9 cellular contexts compared by ENCODE assay signal in the genomic region with DNA sequence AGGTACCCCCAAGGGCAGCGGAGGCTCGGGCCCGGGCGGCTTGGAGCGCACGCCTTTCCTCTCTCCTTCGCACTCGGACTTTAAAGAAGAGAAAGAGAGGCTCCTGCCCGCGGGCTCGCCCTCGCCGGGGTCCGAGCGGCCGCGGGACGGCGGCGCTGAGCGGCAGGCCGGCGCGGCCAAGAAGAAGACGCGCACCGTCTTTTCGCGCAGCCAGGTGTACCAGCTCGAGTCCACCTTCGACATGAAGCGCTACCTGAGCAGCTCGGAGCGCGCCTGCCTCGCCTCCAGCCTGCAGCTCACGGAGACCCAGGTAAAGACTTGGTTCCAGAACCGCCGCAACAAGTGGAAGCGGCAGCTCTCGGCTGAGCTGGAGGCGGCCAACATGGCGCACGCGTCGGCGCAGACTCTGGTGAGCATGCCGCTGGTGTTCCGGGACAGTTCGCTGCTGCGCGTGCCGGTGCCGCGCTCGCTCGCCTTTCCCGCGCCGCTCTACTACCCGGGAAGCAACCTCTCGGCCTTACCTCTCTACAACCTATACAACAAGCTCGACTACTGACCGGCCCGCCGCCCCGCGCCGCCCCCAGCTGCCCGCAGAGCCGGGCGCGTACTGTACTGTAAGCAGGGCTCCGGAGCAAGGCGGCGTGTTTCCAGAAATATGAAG. TPM values are rescaled to one million over a fixed set of nuclear protein-coding genes. Genes with fewer than 3 reads are reported as not detected.
DNase-seq lines count a peak whose midpoint lies in the region; ATAC-seq, FAIRE-seq and TF ChIP-seq lines count a peak whose summit lies in the region.
"Had no signal": no experiment of that assay in that cellular context is flagged by ENCODE, and none has a peak within 500 bp of the region (broad histone marks: within the 10 kb centered on the region; RNA-seq: fewer than 3 reads in every experiment).

No MANE protein-coding gene starts in this region.

- WGBS in H1 (ENCODE audit: extremely low coverage in 1 of 2, insufficient coverage in 1 of 2, insufficient read length in 1 of 2, insufficient replicate concordance in 2 of 2, low coverage in 1 of 2, low lambda C conversion rate in 2 of 2, missing lambda C conversion rate in 1 of 2), 2 experiments: 1% methylated on average over 59 of the region's 76 CpGs; no CpG with 5 or more reads in 1 of the 2 experiments

- no peaks in the 10 kb centered on the region for H3K9me3 ChIP-seq in CD4-positive, CD25-positive, alpha-beta regulatory T cell (ENCODE audit: control insufficient read depth in 2 of 2, low read length in 2 of 2)
- H3K9me3 ChIP-seq in Panc1 (ENCODE audit: control insufficient read depth, insufficient read depth, low read depth, low read length) (no peaks in the 10 kb centered on the region), H1 (ENCODE audit: insufficient read depth in 2 of 2, low read depth in 1 of 2, low read length in 1 of 2) (no peaks in the 10 kb centered on the region)

- peak overlapping the region; percentile 58 for H3K4me3 ChIP-seq in CD4-positive, CD25-positive, alpha-beta regulatory T cell (ENCODE audit: low read depth, low read length)
- H3K4me3 ChIP-seq in Panc1 (ENCODE audit: low read depth in 2 of 2, low read length in 2 of 2) (no peak overlapping the region; a peak in 1 of 4 replicates), H1 (ENCODE audit: extremely low read depth in 1 of 4, insufficient read depth in 2 of 4, low read depth in 3 of 4, low read length in 4 of 4) (peak overlapping the region; percentile 21 to 59 (median 37); a peak in 7 of 8 replicates)
- H3K4me3 ChIP-seq: body of pancreas had no signal

- no peak for TF ChIP-seq POLR2A in H1 (IDR thresholded peaks at IDR 0.05; ENCODE audit: control extremely low read depth in 1 of 2, low read depth in 2 of 2, low read length in 2 of 2)

- H3K9ac ChIP-seq in H1 (replicated peaks in 1 of 4; ENCODE audit: extremely low read depth in 1 of 4, low read depth in 3 of 4, low read length in 3 of 4): no peak overlapping the region; a peak in 1 of 7 replicates

- no peak overlapping the region for H2AK5ac ChIP-seq in H1 (ENCODE audit: low read depth, low read length)

- H3K23me2 ChIP-seq in H1 (ENCODE audit: low read depth, low read length): peaks cover 15% of the 10 kb centered on the region

- ATAC-seq in CD4-positive, CD25-positive, alpha-beta regulatory T cell (ENCODE audit: low read depth in 2 of 2): no peak
- ATAC-seq in Panc1: no peak
- ATAC-seq in HG03442 (IDR thresholded peaks at IDR 0.05; ENCODE audit: unreplicated experiment): no peak
- no peak for ATAC-seq in GM21723 (IDR thresholded peaks at IDR 0.05; ENCODE audit: unreplicated experiment)
- no peak for ATAC-seq in GM21737 (IDR thresholded peaks at IDR 0.05; ENCODE audit: unreplicated experiment)
- ATAC-seq: body of pancreas had no signal

- peaks cover under 1 to 1% of the 10 kb centered on the region in 2 experiments; a peak in 2 of 4 replicates for H3K79me2 ChIP-seq in H1 (ENCODE audit: control insufficient read depth in 1 of 2, insufficient read depth in 2 of 2, low read length in 2 of 2)

- no peak overlapping the region for H3K4ac ChIP-seq in H1 (replicated peaks; ENCODE audit: insufficient read length, low read depth, low read length)

- H2AFZ ChIP-seq in H1 (ENCODE audit: low read length): peak overlapping the region; percentile 43; the same call in 1 of the 2 replicates

- H3K4me3 Mint-ChIP-seq in CD4-positive, CD25-positive, alpha-beta regulatory T cell: peak overlapping the region; percentile 83 to 95 (median 84)
- H3K4me3 Mint-ChIP-seq in neural crest cell: peak overlapping the region; percentile 81

- H3K36me3 Mint-ChIP-seq in CD4-positive, CD25-positive, alpha-beta regulatory T cell: peaks cover 3% of the 10 kb centered on the region
- no peaks in the 10 kb centered on the region for H3K36me3 Mint-ChIP-seq in neural crest cell (ENCODE audit: low read depth)

- no peak for FAIRE-seq in H1 (lab: Jason Lieb, UNC)

- H3K18ac ChIP-seq in H1 (ENCODE audit: extremely low read depth, low read length): peak overlapping the region; percentile 97

- H3K27ac Mint-ChIP-seq in CD4-positive, CD25-positive, alpha-beta regulatory T cell: no peak overlapping the region
- no peak overlapping the region for H3K27ac Mint-ChIP-seq in neural crest cell (ENCODE audit: unreplicated experiment)

- peak overlapping the region; percentile 99; the same call in 1 of the 2 replicates for H2BK20ac ChIP-seq in H1 (ENCODE audit: low read length)

- no peak for TF ChIP-seq EP300 in H1 (IDR thresholded peaks at IDR 0.05; ENCODE audit: borderline replicate concordance in 1 of 2, low read depth in 2 of 2, low read length in 2 of 2)

- BruUV-seq in Panc1 (replicated peaks; lab: Mats Ljungman, UMichigan): no TSS peak

- TF ChIP-seq RAD21 in H1 (IDR thresholded peaks at IDR 0.05 in 1 of 2, conservative IDR thresholded peaks at IDR 0.05 in 1 of 2; ENCODE audit: low read depth in 2 of 2, low read length in 2 of 2): no peak

- peak overlapping the region; percentile 67 for H3K56ac ChIP-seq in H1 (replicated peaks; ENCODE audit: insufficient read length, low read depth, low read length)

- POLR2A ChIA-PET in Panc1 (lab: Charles Lee) (no interaction called here), H1 (lab: Charles Lee; ENCODE audit: partially characterized antibody) (interaction anchor here (1.0 to 5.0 kb wide), 8 partner anchors 9 to 64 kb away, joined by 3 to 37 read pairs (median 4); no protein-coding TSS in a partner anchor)

- no peak overlapping the region; the same call in 1 of the 2 replicates for H2BK5ac ChIP-seq in H1 (ENCODE audit: low read depth, low read length)

- peak in 2 of 3 donors; percentile 55 to 64 for DNase-seq in CD4-positive, CD25-positive, alpha-beta regulatory T cell
- DNase-seq in Panc1 (ENCODE audit: low read depth, low spot score) (no peak), H1 (ENCODE audit: low read depth in 1 of 2, low spot score in 2 of 2) (peak in 1 of 2 experiments; percentile 74), neural crest cell (ENCODE audit: low read depth, low spot score) (no peak), HT-29 (ENCODE audit: low spot score) (no peak)

- peaks cover 4 to 75% (median 36%) of the 10 kb centered on the region in 4 donors for H3K4me1 Mint-ChIP-seq in CD4-positive, CD25-positive, alpha-beta regulatory T cell
- peaks cover 25% of the 10 kb centered on the region for H3K4me1 Mint-ChIP-seq in neural crest cell

- H3K23ac ChIP-seq in H1 (ENCODE audit: insufficient read length): no peak overlapping the region

- peaks cover 0 to 1% (median 0%) of the 10 kb centered on the region in 7 donors for H3K9me3 Mint-ChIP-seq in CD4-positive, CD25-positive, alpha-beta regulatory T cell
- H3K9me3 Mint-ChIP-seq in neural crest cell: no peaks in the 10 kb centered on the region

- no peak overlapping the region; the same call in none of the 2 replicates for H4K8ac ChIP-seq in H1 (ENCODE audit: extremely low read depth, insufficient read depth, low read length)

- peak overlapping the region; percentile 53; the same call in 1 of the 2 replicates for H2BK15ac ChIP-seq in H1 (ENCODE audit: low read length)

- no peak overlapping the region for H4K5ac ChIP-seq in H1 (ENCODE audit: insufficient read length, low read depth, low read length)

- H3K4me1 ChIP-seq in CD4-positive, CD25-positive, alpha-beta regulatory T cell (ENCODE audit: control insufficient read depth, insufficient read depth, low read length, poor library complexity, severe bottlenecking): peaks cover 75% of the 10 kb centered on the region
- H3K4me1 ChIP-seq in Panc1 (ENCODE audit: control insufficient read depth, insufficient read depth, low read length) (peaks cover 35% of the 10 kb centered on the region), H1 (replicated peaks in 1 of 4; ENCODE audit: control insufficient read depth in 3 of 4, insufficient read depth in 4 of 4, low read length in 3 of 4) (peaks cover 22 to 57% (median 35%) of the 10 kb centered on the region in 4 experiments)

- in situ Hi-C loops in Panc1 (cut with HindIII; ENCODE audit: low pct_unique_long_range_greater_than_20kb, low sequenced_read_pairs): no loop called here

- CTCF ChIA-PET in Panc1 (lab: Charles Lee): no interaction called here
- CTCF ChIA-PET in H1 (lab: Charles Lee; ENCODE audit: partially characterized antibody): interaction anchor here (0.9 to 4.7 kb wide), 7 partner anchors 10 to 409 kb away, joined by 3 to 37 read pairs (median 6); no protein-coding TSS in a partner anchor

- TF ChIP-seq CTCF in Panc1 (IDR thresholded peaks at IDR 0.05) (no peak), H1 (IDR thresholded peaks at IDR 0.05; ENCODE audit: control extremely low read depth in 1 of 3, insufficient read depth in 1 of 3, low read depth in 1 of 3, low read length in 3 of 3) (no peak), neural crest cell (conservative IDR thresholded peaks at IDR 0.05) (no peak)

- H3K27me3 ChIP-seq in CD4-positive, CD25-positive, alpha-beta regulatory T cell (ENCODE audit: control insufficient read depth, insufficient read depth, low read length): peaks cover 36% of the 10 kb centered on the region
- H3K27me3 ChIP-seq in Panc1 (ENCODE audit: control insufficient read depth, insufficient read depth, low read length) (no peaks in the 10 kb centered on the region), H1 (replicated peaks in 1 of 4; ENCODE audit: control insufficient read depth in 3 of 4, extremely low read depth in 1 of 4, insufficient read depth in 3 of 4, low read length in 3 of 4) (peaks cover 58 to 84% (median 70%) of the 10 kb centered on the region in 4 experiments)

- no peak overlapping the region for H3K27ac ChIP-seq in CD4-positive, CD25-positive, alpha-beta regulatory T cell (ENCODE audit: insufficient read depth, low read length, poor library complexity, severe bottlenecking)
- H3K27ac ChIP-seq in Panc1 (ENCODE audit: low read length): peak overlapping the region; percentile 81; the same call in 1 of the 2 replicates
- no peak overlapping the region for H3K27ac ChIP-seq in H1 (ENCODE audit: low read depth, low read length)
- H3K27ac ChIP-seq: body of pancreas had no signal

- peak overlapping the region; percentile 52 for H4K91ac ChIP-seq in H1 (replicated peaks; ENCODE audit: insufficient read length, low read length)

- H3K14ac ChIP-seq in H1 (ENCODE audit: insufficient read length): no peak overlapping the region

- peaks cover under 1 to 8% of the 10 kb centered on the region in 2 experiments for H4K20me1 ChIP-seq in H1 (replicated peaks in 1 of 2; ENCODE audit: control insufficient read depth in 1 of 2, insufficient read depth in 2 of 2, low read length in 2 of 2)

- H3K36me3 ChIP-seq in CD4-positive, CD25-positive, alpha-beta regulatory T cell (ENCODE audit: control insufficient read depth, insufficient read depth, low read length): no peaks in the 10 kb centered on the region
- H3K36me3 ChIP-seq in Panc1 (ENCODE audit: control insufficient read depth, insufficient read depth, low read length) (no peaks in the 10 kb centered on the region; the same call in 1 of the 2 replicates), H1 (ENCODE audit: control insufficient read depth in 2 of 4, insufficient read depth in 4 of 4, low read length in 3 of 4) (no peaks in the 10 kb centered on the region; a peak in 1 of 8 replicates)

- intact Hi-C loops in Panc1 (cut with micrococcal nuclease; ENCODE audit: unreplicated experiment): no loop called here

- peak overlapping the region; percentile 62 for H2BK120ac ChIP-seq in H1 (replicated peaks; ENCODE audit: low read depth, low read length)

- H2BK12ac ChIP-seq in H1 (ENCODE audit: low read depth, low read length): peak overlapping the region; percentile 84; the same call in 1 of the 2 replicates

- peaks cover 69% of the 10 kb centered on the region for H3K27me3 Mint-ChIP-seq in CD4-positive, CD25-positive, alpha-beta regulatory T cell
- peaks cover 90% of the 10 kb centered on the region for H3K27me3 Mint-ChIP-seq in neural crest cell (ENCODE audit: low read depth)

- H3K79me1 ChIP-seq in H1 (ENCODE audit: low read depth, low read length): no peaks in the 10 kb centered on the region

- peak overlapping the region; percentile 84 to 86 for H3K4me2 ChIP-seq in H1 (ENCODE audit: insufficient read depth in 1 of 2, low read depth in 2 of 2, low read length in 2 of 2)

RNA-seq across cellular contexts. Expression of gene HMX2, which starts 1.8 kb away (rescaled TPM):
- not detected for total RNA-seq in CD4-positive, CD25-positive, alpha-beta regulatory T cell
- under 1 TPM in 1 of 4 donors, not detected in 3; 0.37 TPM for polyA plus RNA-seq in CD4-positive, CD25-positive, alpha-beta regulatory T cell
- total RNA-seq in Panc1 (2021; ENCODE audit: unreplicated experiment): 2.7 TPM
- polyA plus RNA-seq in Panc1 (2012; ENCODE audit: insufficient read length): 4.1 TPM
- total RNA-seq in H1 (2021; fragmentation: NEBNext Ultra II Directional; extraction: Animal tissue kit (Norgen Biotek cat#: 25700)): 1.3 and 2.0 TPM in 2 replicates
- 2.2 and 2.7 TPM in 2 replicates for polyA plus RNA-seq in H1 (2011; rRNA removed)
- polyA plus RNA-seq in H1 (2011; cell fraction: cytosol; rRNA removed): 1.1 TPM
- 0.97 TPM for polyA plus RNA-seq in H1 (2011; cell fraction: nucleus; rRNA removed)
- polyA plus RNA-seq in H1 (2012, experiment 1 of 2): 0.64 to 1.5 TPM (median 1.2 TPM) in 4 replicates
- polyA plus RNA-seq in H1 (2012, experiment 2 of 2): 1.3 TPM
- polyA plus RNA-seq in H1 (2013, experiment 1 of 2): 5.4 TPM
- 5.4 TPM for polyA plus RNA-seq in H1 (2013, experiment 2 of 2)
- polyA minus RNA-seq in H1 (2011; rRNA and poly(A)+ RNA removed): 0.17 and 0.35 TPM in 2 replicates
- 1.8 TPM for polyA minus RNA-seq in H1 (2011; cell fraction: cytosol; rRNA and poly(A)+ RNA removed)
- polyA minus RNA-seq in H1 (2011; cell fraction: nucleus; rRNA and poly(A)+ RNA removed): 0.90 TPM
- total RNA-seq in neural crest cell: not detected in 2 replicates
- total RNA-seq in HT-29 (2014; rRNA removed; shearing (Covaris generic)): not detected in 2 replicates
- total RNA-seq: body of pancreas had no signal

RNA-seq across cellular contexts. Expression of gene BUB3, which starts 4.5 kb away (rescaled TPM):
- total RNA-seq in CD4-positive, CD25-positive, alpha-beta regulatory T cell: 162 TPM
- 100 to 1,000 TPM; 311 to 369 (median 336) TPM for polyA plus RNA-seq in CD4-positive, CD25-positive, alpha-beta regulatory T cell
- total RNA-seq in Panc1 (2021; ENCODE audit: unreplicated experiment): 237 TPM
- 189 TPM for polyA plus RNA-seq in Panc1 (2012; ENCODE audit: insufficient read length)
- 184 and 207 TPM in 2 replicates for total RNA-seq in H1 (2021; fragmentation: NEBNext Ultra II Directional; extraction: Animal tissue kit (Norgen Biotek cat#: 25700))
- 183 and 187 TPM in 2 replicates for polyA plus RNA-seq in H1 (2011; rRNA removed)
- 273 TPM for polyA plus RNA-seq in H1 (2011; cell fraction: cytosol; rRNA removed)
- 335 TPM for polyA plus RNA-seq in H1 (2011; cell fraction: nucleus; rRNA removed)
- 205 to 238 TPM (median 210 TPM) in 4 replicates for polyA plus RNA-seq in H1 (2012, experiment 1 of 2)
- 23.6 TPM for polyA plus RNA-seq in H1 (2012, experiment 2 of 2)
- polyA plus RNA-seq in H1 (2013, experiment 1 of 2): 139 TPM
- polyA plus RNA-seq in H1 (2013, experiment 2 of 2): 140 TPM
- polyA minus RNA-seq in H1 (2011; rRNA and poly(A)+ RNA removed): 387 and 444 TPM in 2 replicates
- polyA minus RNA-seq in H1 (2011; cell fraction: cytosol; rRNA and poly(A)+ RNA removed): 179 TPM
- polyA minus RNA-seq in H1 (2011; cell fraction: nucleus; rRNA and poly(A)+ RNA removed): 286 TPM
- 171 and 182 TPM in 2 replicates for total RNA-seq in neural crest cell
- total RNA-seq in HT-29 (2014; rRNA removed; shearing (Covaris generic)): 264 and 274 TPM in 2 replicates

RNA-seq across cellular contexts. Expression of gene HMX3, which starts 13.9 kb away (rescaled TPM):
- not detected for total RNA-seq in CD4-positive, CD25-positive, alpha-beta regulatory T cell
- not detected for polyA plus RNA-seq in CD4-positive, CD25-positive, alpha-beta regulatory T cell
- 15.2 TPM for total RNA-seq in Panc1 (2021; ENCODE audit: unreplicated experiment)
- 11.9 TPM for polyA plus RNA-seq in Panc1 (2012; ENCODE audit: insufficient read length)
- 0.27 TPM in 1 of 2 replicates, not detected in the other for total RNA-seq in H1 (2021; fragmentation: NEBNext Ultra II Directional; extraction: Animal tissue kit (Norgen Biotek cat#: 25700))
- 0.05 and 0.25 TPM in 2 replicates for polyA plus RNA-seq in H1 (2011; rRNA removed)
- polyA plus RNA-seq in H1 (2011; cell fraction: cytosol; rRNA removed): 0.17 TPM
- 0.16 TPM for polyA plus RNA-seq in H1 (2011; cell fraction: nucleus; rRNA removed)
- polyA plus RNA-seq in H1 (2012, experiment 1 of 2): 0.16 TPM in 1 of 4 replicates, not detected in the others
- not detected for polyA plus RNA-seq in H1 (2012, experiment 2 of 2)
- polyA plus RNA-seq in H1 (2013, experiment 1 of 2): 0.14 TPM
- polyA plus RNA-seq in H1 (2013, experiment 2 of 2): 0.11 TPM
- polyA minus RNA-seq in H1 (2011; rRNA and poly(A)+ RNA removed): not detected in 2 replicates
- not detected for polyA minus RNA-seq in H1 (2011; cell fraction: cytosol; rRNA and poly(A)+ RNA removed)
- not detected for polyA minus RNA-seq in H1 (2011; cell fraction: nucleus; rRNA and poly(A)+ RNA removed)
- not detected in 2 replicates for total RNA-seq in neural crest cell
- total RNA-seq in HT-29 (2014; rRNA removed; shearing (Covaris generic)): not detected in 2 replicates
- total RNA-seq: body of pancreas had no signal

Comparison
In these comparisons a context has a peak if more than half of its experiments do, and no peak if none do; other contexts are left out.
1. DNase-seq: peak in CD4-positive, CD25-positive, alpha-beta regulatory T cell (2 of 3); none in Panc1 (single experiment), neural crest cell (single experiment) and HT-29 (single experiment).
2. H3K4me3 ChIP-seq: peak in CD4-positive, CD25-positive, alpha-beta regulatory T cell (single experiment) and H1 (4 of 4); none in Panc1 (0 of 2).
3. RNA of gene HMX3, which starts 13.9 kb away (total RNA-seq): 15.2 TPM in Panc1 (single experiment); 0.27 TPM in H1, not detected in CD4-positive, CD25-positive, alpha-beta regulatory T cell (single experiment), not detected in neural crest cell and not detected in HT-29; every median in the first group is over 10 times any median in the second.